ENCODE assay signal across 28 cellular contexts in the genomic region with DNA sequence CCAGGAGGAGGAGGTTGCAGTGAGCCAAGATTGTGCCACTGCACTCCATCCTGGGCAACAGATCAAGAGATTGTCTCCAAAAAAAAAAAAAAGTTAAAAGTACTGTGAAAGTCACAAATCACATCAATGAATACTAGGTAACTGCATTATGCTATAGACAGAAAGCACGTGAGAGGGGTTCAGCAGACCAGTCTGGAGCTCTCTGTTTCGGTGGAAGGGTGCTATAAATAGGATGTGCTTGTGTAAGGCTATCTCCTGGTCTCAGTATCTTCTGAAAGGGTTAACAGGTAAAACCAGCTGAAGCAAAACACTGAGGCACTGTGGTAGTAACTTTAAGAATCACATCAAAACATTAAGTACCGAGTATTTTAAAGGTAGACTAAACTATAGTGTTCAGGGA.
"Had no signal": no experiment of that assay in that cellular context is flagged by ENCODE, and none has a peak within 500 bp of the region (broad histone marks: within the 10 kb centered on the region; RNA-seq: fewer than 3 reads in every experiment).

No MANE protein-coding gene starts in this region.

- H3K9me3 ChIP-seq: esophagus muscularis mucosa, gastroesophageal sphincter, lower lobe of right lung, mucosa of descending colon, neutrophil, pancreas, sigmoid colon, suprapubic skin, transverse colon, vagina had no signal

- H3K27me3 ChIP-seq: esophagus muscularis mucosa, foreskin keratinocyte, gastroesophageal sphincter, neutrophil, pancreas, sigmoid colon, suprapubic skin, transverse colon, vagina had no signal

- H3K27me3 Mint-ChIP-seq: naive B cell; natural killer cell treated with Interleukin-12 subunit alpha and Interleukin-12 subunit beta and Interleukin-15 and Interleukin-18, amount 100 ng/mL, for 72 hours; stimulated activated naive CD8-positive, alpha-beta T cell treated with anti-CD3 and anti-CD28 coated beads, Interleukin-15, Interleukin-2, amounts not matched to agents 100 ng/mL and 50 ng/mL, for 24 hours had no signal

- H3K4me3 Mint-ChIP-seq: immature natural killer cell; naive B cell; natural killer cell treated with Interleukin-12 subunit alpha and Interleukin-12 subunit beta and Interleukin-15 and Interleukin-18, amount 100 ng/mL, for 72 hours; neural crest cell; stimulated activated effector memory CD8-positive, alpha-beta T cell treated with anti-CD3 and anti-CD28 coated beads, Interleukin-12 subunit alpha, Interleukin-12 subunit beta, amount 100 ng/mL, for 72 hours; stimulated activated naive CD8-positive, alpha-beta T cell treated with anti-CD3 and anti-CD28 coated beads, Interleukin-15, Interleukin-2, amounts not matched to agents 100 ng/mL and 50 ng/mL, for 24 hours had no signal

- DNase-seq: dermis blood vessel endothelial cell; effector memory CD4-positive, alpha-beta T cell; foreskin keratinocyte; hypothalamus; immature natural killer cell; islet precursor cell; kidney glomerular epithelial cell; left colon; left ventricle myocardium superior; lower lobe of right lung; mucosa of descending colon; naive B cell; pancreas; sigmoid colon; stimulated activated CD4-positive, alpha-beta T cell treated with anti-CD3 and anti-CD28 coated beads, Interleukin-2, amount 100 ng/mL, for 24 hours; stimulated activated CD4-positive, alpha-beta T cell treated with anti-CD3 and anti-CD28 coated beads, Interleukin-4, amount 100 ng/mL, for 24 hours; transverse colon had no signal

- H3K9me3 Mint-ChIP-seq: immature natural killer cell; naive B cell; natural killer cell treated with Interleukin-12 subunit alpha and Interleukin-12 subunit beta and Interleukin-15 and Interleukin-18, amount 100 ng/mL, for 72 hours; neural crest cell; stimulated activated effector memory CD8-positive, alpha-beta T cell treated with anti-CD3 and anti-CD28 coated beads, Interleukin-12 subunit alpha, Interleukin-12 subunit beta, amount 100 ng/mL, for 72 hours; stimulated activated naive CD8-positive, alpha-beta T cell treated with anti-CD3 and anti-CD28 coated beads, Interleukin-15, Interleukin-2, amounts not matched to agents 100 ng/mL and 50 ng/mL, for 24 hours had no signal

- H3K4me1 ChIP-seq: foreskin keratinocyte, gastroesophageal sphincter, lower lobe of right lung, pancreas, sigmoid colon, suprapubic skin, transverse colon, vagina had no signal

- FAIRE-seq: endothelial cell of umbilical vein, pancreas had no signal

- H3K4me3 ChIP-seq: coronary artery, esophagus muscularis mucosa, gastroesophageal sphincter, lower lobe of right lung, mucosa of descending colon, pancreas, sigmoid colon, suprapubic skin, transverse colon, vagina had no signal

- H3K4me1 Mint-ChIP-seq: immature natural killer cell, neural crest cell had no signal

- H3K27ac ChIP-seq: coronary artery, esophagus muscularis mucosa, foreskin keratinocyte, gastroesophageal sphincter, lower lobe of right lung, neutrophil, pancreas, sigmoid colon, suprapubic skin, transverse colon, vagina had no signal

- ATAC-seq: foreskin keratinocyte; gastroesophageal sphincter; left colon; left ventricle myocardium superior; lower lobe of right lung; mucosa of descending colon; natural killer cell treated with Interleukin-12 subunit alpha and Interleukin-12 subunit beta and Interleukin-15 and Interleukin-18, amount 100 ng/mL, for 72 hours; pancreas had no signal
